Comparison of ENCODE assay signal across 1 cellular context in genomic region chr4:154024097-154024496, GRCh38.
TF ChIP-seq lines count a peak whose summit lies in the region.

No MANE protein-coding gene starts in this region.

TF ChIP-seq in K562, 482 proteins besides CTCF, POLR2A, EP300 and RAD21 (continued from another document):
- TF ChIP-seq E2F1 (CRISPR knock-in tag; IDR thresholded peaks at IDR 0.05) (no peak), USF1 (CRISPR knock-in tag; IDR thresholded peaks at IDR 0.05) (peak; percentile 63), HIVEP1 (CRISPR knock-in tag; IDR thresholded peaks at IDR 0.05) (no peak), POLR2AphosphoS2 (IDR thresholded peaks at IDR 0.05; ENCODE audit: low read length) (no peak), TFE3 (CRISPR knock-in tag; IDR thresholded peaks at IDR 0.05) (0 out of 2 replicates have a peak, but pooled peaks have one; percentile 20), ZC3H11A (IDR thresholded peaks at IDR 0.05; ENCODE audit: low read depth, low read length) (no peak), ZNF79 (CRISPR knock-in tag; IDR thresholded peaks at IDR 0.05; ENCODE audit: low read depth) (no peak), CTCFL (IDR thresholded peaks at IDR 0.05; ENCODE audit: borderline replicate concordance, insufficient read depth, low read depth, low read length, poor library complexity, severe bottlenecking) (peak; percentile 56), RBM17 (IDR thresholded peaks at IDR 0.05; ENCODE audit: borderline replicate concordance, low read depth, low read length) (no peak), CXXC5 (CRISPR knock-in tag; IDR thresholded peaks at IDR 0.05) (no peak), BHLHE40 (IDR thresholded peaks at IDR 0.05; ENCODE audit: low read length) (peak; percentile 94), ATF7 (IDR thresholded peaks at IDR 0.05) (0 out of 2 replicates have a peak, but pooled peaks have one; percentile 14), USF2 (CRISPR knock-in tag; IDR thresholded peaks at IDR 0.05) (peak; percentile 89), EP400 (IDR thresholded peaks at IDR 0.05) (no peak), PML (IDR thresholded peaks at IDR 0.05; ENCODE audit: low read length) (no peak), ZNF24 (IDR thresholded peaks at IDR 0.05) (no peak), THAP7 (CRISPR knock-in tag; IDR thresholded peaks at IDR 0.05) (no peak), ZNF444 (CRISPR knock-in tag; IDR thresholded peaks at IDR 0.05) (no peak), MAFF (IDR thresholded peaks at IDR 0.05; ENCODE audit: low read length) (no peak), KLF13 (tag; IDR thresholded peaks at IDR 0.05; ENCODE audit: borderline replicate concordance, low read depth) (peak; percentile 63; the same call in 1 of the 2 replicates), KDM5B (IDR thresholded peaks at IDR 0.05; ENCODE audit: insufficient replicate concordance, low read depth, low read length) (no peak), TBP (optimal IDR thresholded peaks at IDR 0.05; ENCODE audit: low read depth, low read length) (no peak)
